In genomic region chrX:73758253-73758652, GRCh38 we compare ENCODE assay signal across 24 cellular contexts.
A peak's percentile ranks its signal among the peaks of the same experiment; 100 is the strongest.
DNase-seq lines count a peak whose midpoint lies in the region; ATAC-seq, FAIRE-seq and TF ChIP-seq lines count a peak whose summit lies in the region.
"Had no signal": no experiment of that assay in that cellular context is flagged by ENCODE, and none has a peak within 500 bp of the region (broad histone marks: within the 10 kb centered on the region; RNA-seq: fewer than 3 reads in every experiment).

No MANE protein-coding gene starts in this region.

- H3K9me3 ChIP-seq in astrocyte (ENCODE audit: insufficient read depth, low read depth, low read length): no peaks in the 10 kb centered on the region
- H3K9me3 ChIP-seq: adrenal gland, suprapubic skin, uterus had no signal

- no peak overlapping the region for H3K4me3 ChIP-seq in astrocyte (ENCODE audit: insufficient read depth, low read depth, low read length)
- H3K4me3 ChIP-seq: adrenal gland, hepatocyte, K562, suprapubic skin, uterus had no signal

- CTCF ChIA-PET in activated CD8-positive, alpha-beta T cell treated with anti-CD3 and anti-CD28 coated beads for 36 hours (lab: Charles Lee): no interaction called here
- CTCF ChIA-PET in activated CD8-positive, alpha-beta T cell treated with anti-CD3 and anti-CD28 coated beads, Interleukin-2, amount 10 ng/mL, durations not matched to agents 7 days and 5 days (lab: Charles Lee): no interaction called here

- peaks cover 1% of the 10 kb centered on the region for H3K27me3 Mint-ChIP-seq in activated CD8-positive, alpha-beta T cell treated with anti-CD3 and anti-CD28 coated beads for 36 hours
- no peaks in the 10 kb centered on the region for H3K27me3 Mint-ChIP-seq in activated CD8-positive, alpha-beta T cell treated with anti-CD3 and anti-CD28 coated beads, Interleukin-2, amount 10 ng/mL, durations not matched to agents 7 days and 5 days (ENCODE audit: low read depth)
- no peaks in the 10 kb centered on the region for H3K27me3 Mint-ChIP-seq in astrocyte (ENCODE audit: low read depth, unreplicated experiment)

- H3K27ac Mint-ChIP-seq in activated CD8-positive, alpha-beta T cell treated with anti-CD3 and anti-CD28 coated beads for 36 hours: no peak overlapping the region
- H3K27ac Mint-ChIP-seq in activated CD8-positive, alpha-beta T cell treated with anti-CD3 and anti-CD28 coated beads, Interleukin-2, amount 10 ng/mL, durations not matched to agents 7 days and 5 days: no peak overlapping the region
- H3K27ac Mint-ChIP-seq in astrocyte (ENCODE audit: unreplicated experiment): no peak overlapping the region

- peak; percentile 1 for DNase-seq in activated CD8-positive, alpha-beta T cell treated with anti-CD3 and anti-CD28 coated beads for 36 hours
- DNase-seq in activated CD8-positive, alpha-beta T cell treated with anti-CD3 and anti-CD28 coated beads, Interleukin-2, amount 10 ng/mL, durations not matched to agents 7 days and 5 days: no peak
- no peak for DNase-seq in astrocyte (ENCODE audit: low read depth)
- no peak for DNase-seq in GM10266 (ENCODE audit: extremely low spot score)
- DNase-seq in activated gamma-delta T cell treated with Interleukin-2 at 50 U/mL for 16 hours: no peak
- no peak for DNase-seq in Ammon's horn (ENCODE audit: low spot score)
- DNase-seq: 8988T; activated effector memory CD4-positive, alpha-beta T cell treated with Interleukin-2 at 50 U/mL for 16 hours; adrenal gland; Calu3; NCI-H1092; NCI-H2107; NCI-H526 treated with DMSO at 0.1 percent for 48 hours; occipital lobe; stimulated activated CD4-positive, alpha-beta T cell treated with anti-CD3 and anti-CD28 coated beads, Interleukin-12 subunit alpha, Interleukin-12 subunit beta, amount 100 ng/mL, for 4 hours; stimulated activated CD8-positive, alpha-beta memory T cell treated with anti-CD3 and anti-CD28 coated beads, Interleukin-4, amount 100 ng/mL, for 48 hours; uterus had no signal

- no peak overlapping the region for H3K4me3 Mint-ChIP-seq in activated CD8-positive, alpha-beta T cell treated with anti-CD3 and anti-CD28 coated beads for 36 hours
- no peak overlapping the region for H3K4me3 Mint-ChIP-seq in activated CD8-positive, alpha-beta T cell treated with anti-CD3 and anti-CD28 coated beads, Interleukin-2, amount 10 ng/mL, durations not matched to agents 7 days and 5 days
- H3K4me3 Mint-ChIP-seq in astrocyte (ENCODE audit: unreplicated experiment): no peak overlapping the region

- H3K36me3 ChIP-seq in astrocyte (ENCODE audit: insufficient read depth, low read length): no peaks in the 10 kb centered on the region
- H3K36me3 ChIP-seq: adrenal gland, suprapubic skin, uterus had no signal

- H3K4me2 ChIP-seq in astrocyte (ENCODE audit: low read length): no peak overlapping the region
- H3K4me2 ChIP-seq: hepatocyte had no signal

- no peaks in the 10 kb centered on the region for H3K36me3 Mint-ChIP-seq in activated CD8-positive, alpha-beta T cell treated with anti-CD3 and anti-CD28 coated beads for 36 hours (ENCODE audit: low read depth)
- no peaks in the 10 kb centered on the region for H3K36me3 Mint-ChIP-seq in activated CD8-positive, alpha-beta T cell treated with anti-CD3 and anti-CD28 coated beads, Interleukin-2, amount 10 ng/mL, durations not matched to agents 7 days and 5 days (ENCODE audit: low read depth)
- no peaks in the 10 kb centered on the region for H3K36me3 Mint-ChIP-seq in astrocyte (ENCODE audit: low read depth, unreplicated experiment)

- FAIRE-seq in astrocyte (lab: Jason Lieb, UNC): peak; percentile 69
- FAIRE-seq: K562, keratinocyte had no signal

- no peak overlapping the region for H2AFZ ChIP-seq in astrocyte (ENCODE audit: low read depth, low read length)
- H2AFZ ChIP-seq: hepatocyte had no signal

- no peaks in the 10 kb centered on the region for H3K4me1 ChIP-seq in astrocyte (ENCODE audit: insufficient read depth, low read length)
- H3K4me1 ChIP-seq: adrenal gland, suprapubic skin, uterus had no signal

- H4K20me1 ChIP-seq in astrocyte (ENCODE audit: insufficient read depth, low read length): no peaks in the 10 kb centered on the region

- POLR2A ChIA-PET in activated CD8-positive, alpha-beta T cell treated with anti-CD3 and anti-CD28 coated beads for 36 hours (lab: Charles Lee): no interaction called here
- POLR2A ChIA-PET in activated CD8-positive, alpha-beta T cell treated with anti-CD3 and anti-CD28 coated beads, Interleukin-2, amount 10 ng/mL, durations not matched to agents 7 days and 5 days (lab: Charles Lee): no interaction called here

- no peaks in the 10 kb centered on the region for H3K79me2 ChIP-seq in astrocyte (ENCODE audit: insufficient read depth, low read length)
- H3K79me2 ChIP-seq: hepatocyte had no signal

- no peak overlapping the region for H3K9ac ChIP-seq in astrocyte (ENCODE audit: low read length)

- H3K4me1 Mint-ChIP-seq in activated CD8-positive, alpha-beta T cell treated with anti-CD3 and anti-CD28 coated beads for 36 hours (ENCODE audit: low read depth): no peaks in the 10 kb centered on the region
- no peaks in the 10 kb centered on the region for H3K4me1 Mint-ChIP-seq in activated CD8-positive, alpha-beta T cell treated with anti-CD3 and anti-CD28 coated beads, Interleukin-2, amount 10 ng/mL, durations not matched to agents 7 days and 5 days (ENCODE audit: low read depth)
- H3K4me1 Mint-ChIP-seq in astrocyte (ENCODE audit: low read depth, unreplicated experiment): no peaks in the 10 kb centered on the region

- H3K27ac ChIP-seq in astrocyte (ENCODE audit: low read depth, low read length): no peak overlapping the region
- H3K27ac ChIP-seq: adrenal gland, hepatocyte, suprapubic skin, uterus had no signal

- no peaks in the 10 kb centered on the region for H3K27me3 ChIP-seq in astrocyte (ENCODE audit: insufficient read depth, low read length)
- H3K27me3 ChIP-seq: hepatocyte, suprapubic skin had no signal

- TF ChIP-seq CTCF in activated CD8-positive, alpha-beta T cell treated with anti-CD3 and anti-CD28 coated beads for 36 hours (IDR thresholded peaks at IDR 0.05): no peak
- no peak for TF ChIP-seq CTCF in astrocyte (IDR thresholded peaks at IDR 0.05; ENCODE audit: insufficient read depth, low read depth, low read length)
- no peak for TF ChIP-seq CTCF in GM10266 (IDR thresholded peaks at IDR 0.05; ENCODE audit: control insufficient read depth, insufficient read depth, low read depth, missing control alignments)

- intact Hi-C loops in activated CD8-positive, alpha-beta T cell treated with anti-CD3 and anti-CD28 coated beads for 36 hours (cut with micrococcal nuclease): no loop called here

- H3K9me3 Mint-ChIP-seq in activated CD8-positive, alpha-beta T cell treated with anti-CD3 and anti-CD28 coated beads for 36 hours: no peaks in the 10 kb centered on the region
- no peaks in the 10 kb centered on the region for H3K9me3 Mint-ChIP-seq in activated CD8-positive, alpha-beta T cell treated with anti-CD3 and anti-CD28 coated beads, Interleukin-2, amount 10 ng/mL, durations not matched to agents 7 days and 5 days (ENCODE audit: insufficient read depth)
- no peaks in the 10 kb centered on the region for H3K9me3 Mint-ChIP-seq in astrocyte (ENCODE audit: unreplicated experiment)

- ATAC-seq in activated CD8-positive, alpha-beta T cell treated with anti-CD3 and anti-CD28 coated beads for 36 hours: peak; percentile 51
- no peak for ATAC-seq in activated CD8-positive, alpha-beta T cell treated with anti-CD3 and anti-CD28 coated beads, Interleukin-2, amount 10 ng/mL, durations not matched to agents 7 days and 5 days
- ATAC-seq in GM21576 (IDR thresholded peaks at IDR 0.05; ENCODE audit: unreplicated experiment): peak; percentile 64
- peak; percentile 57 for ATAC-seq in HG03280 (IDR thresholded peaks at IDR 0.05; ENCODE audit: unreplicated experiment)
- ATAC-seq: activated CD4-positive, CD25-positive, alpha-beta regulatory T cell treated with anti-CD3 and anti-CD28 coated beads, Interleukin-2, amount 50 U/mL, for 24 hours; K562 had no signal
